In genomic region chr12:6639151-6639773, GRCh38 we compare ENCODE assay signal across 1 cellular context.
TF ChIP-seq lines count a peak whose summit lies in the region.

No MANE protein-coding gene starts in this region.

TF ChIP-seq in K562, 482 proteins besides CTCF, POLR2A, EP300 and RAD21 (continued from another document and continues in another):
- TF ChIP-seq MTA3 (IDR thresholded peaks at IDR 0.05; ENCODE audit: borderline replicate concordance), result peak; percentile 80; the same call in 1 of the 2 replicates
- peak in 1 of 2 experiments; percentile 8 for TF ChIP-seq E2F6 (IDR thresholded peaks at IDR 0.05; ENCODE audit: borderline replicate concordance in 1 of 2, extremely low read depth in 1 of 2, insufficient read depth in 1 of 2, insufficient read length in 1 of 2, low read depth in 1 of 2, low read length in 1 of 2, poor library complexity in 1 of 2, severe bottlenecking in 1 of 2)
- peak; percentile 94 for TF ChIP-seq ETV5 (CRISPR knock-in tag; IDR thresholded peaks at IDR 0.05; ENCODE audit: low read depth)
- peak; percentile 50 to 55; a peak in 1 of 4 replicates for TF ChIP-seq MNT (conservative IDR thresholded peaks at IDR 0.05)
- 0 out of 4 replicates have a peak, but pooled peaks of 1 of the 2 experiments have one; percentile 31 for TF ChIP-seq NONO (IDR thresholded peaks at IDR 0.05; ENCODE audit: low read depth in 2 of 2, low read length in 1 of 2)
- no peak for TF ChIP-seq BCL6 (CRISPR knock-in tag; IDR thresholded peaks at IDR 0.05)
- TF ChIP-seq ZBTB11 (CRISPR knock-in tag; IDR thresholded peaks at IDR 0.05), result peak in 1 of 3 experiments; percentile 65; a peak in 2 of 6 replicates
- TF ChIP-seq EGR1 (conservative IDR thresholded peaks at IDR 0.05), result peak; percentile 27; the same call in 1 of the 2 replicates
- 0 out of 4 replicates have a peak, but pooled peaks of 1 of the 2 experiments have one; percentile 38 for TF ChIP-seq ETV6 (IDR thresholded peaks at IDR 0.05; ENCODE audit: borderline replicate concordance in 1 of 2, low read depth in 2 of 2, low read length in 1 of 2)
- no peak for TF ChIP-seq ETV6 (CRISPR knock-in tag; IDR thresholded peaks at IDR 0.05; ENCODE audit: borderline replicate concordance)
- no peak for TF ChIP-seq ATF1 (CRISPR knock-in tag; IDR thresholded peaks at IDR 0.05)
- peak; percentile 37; the same call in 1 of the 2 replicates for TF ChIP-seq ATF1 (tag; IDR thresholded peaks at IDR 0.05)
- peak; percentile 98 for TF ChIP-seq FOSL1 (tag; conservative IDR thresholded peaks at IDR 0.05)
- peak; percentile 92 for TF ChIP-seq ZNF395 (CRISPR knock-in tag; IDR thresholded peaks at IDR 0.05)
- TF ChIP-seq PHF21A (IDR thresholded peaks at IDR 0.05; ENCODE audit: borderline replicate concordance, low read depth), result peak; percentile 86; the same call in 1 of the 2 replicates
- TF ChIP-seq RBM25 (IDR thresholded peaks at IDR 0.05; ENCODE audit: low read depth, low read length, severe bottlenecking), result no peak
- peak; percentile 39; the same call in 1 of the 2 replicates for TF ChIP-seq GABPB1 (CRISPR knock-in tag; IDR thresholded peaks at IDR 0.05)
- peak; percentile 74; the same call in 1 of the 2 replicates for TF ChIP-seq NCOA1 (IDR thresholded peaks at IDR 0.05; ENCODE audit: low read depth)
- peak in 1 of 2 experiments; percentile 67; a peak in 1 of 4 replicates for TF ChIP-seq HDAC1 (IDR thresholded peaks at IDR 0.05)
- TF ChIP-seq E2F1 (CRISPR knock-in tag; IDR thresholded peaks at IDR 0.05), result 0 out of 2 replicates have a peak, but pooled peaks have one; percentile 21
- TF ChIP-seq ZMIZ1 (IDR thresholded peaks at IDR 0.05; ENCODE audit: low read depth in 2 of 2, low read length in 2 of 2), result peak in 1 of 2 experiments; percentile 84; a peak in 2 of 4 replicates
- TF ChIP-seq JUN (IDR thresholded peaks at IDR 0.05; ENCODE audit: borderline replicate concordance, low read depth, low read length), result peak; percentile 92
- TF ChIP-seq JUN (CRISPR knock-in tag; IDR thresholded peaks at IDR 0.05; ENCODE audit: borderline replicate concordance), result no peak
- peak; percentile 51; the same call in 1 of the 2 replicates for TF ChIP-seq GTF2E2 (tag; IDR thresholded peaks at IDR 0.05)
- no peak for TF ChIP-seq ZNF143 (CRISPR knock-in tag; IDR thresholded peaks at IDR 0.05)
- TF ChIP-seq SIRT6 (IDR thresholded peaks at IDR 0.05; ENCODE audit: low read depth, low read length), result no peak
- peak; percentile 17 for TF ChIP-seq MEIS2 (IDR thresholded peaks at IDR 0.05; ENCODE audit: partially characterized antibody)
- TF ChIP-seq AFF4 (CRISPR knock-in tag; IDR thresholded peaks at IDR 0.05), result 0 out of 2 replicates have a peak, but pooled peaks have one; percentile 43
- TF ChIP-seq CHAMP1 (IDR thresholded peaks at IDR 0.05), result 0 out of 2 replicates have a peak, but pooled peaks have one; percentile 49
- peak; percentile 96 for TF ChIP-seq CBFA2T3 (IDR thresholded peaks at IDR 0.05)
- TF ChIP-seq ARID1B (IDR thresholded peaks at IDR 0.05), result peak; percentile 98
- peak; percentile 65 for TF ChIP-seq RBFOX2 (IDR thresholded peaks at IDR 0.05; ENCODE audit: low read depth, low read length)
- peak; percentile 61; the same call in 1 of the 2 replicates for TF ChIP-seq GATAD2B (IDR thresholded peaks at IDR 0.05; ENCODE audit: borderline replicate concordance)
